ENCODE assay signal across 1 cellular context in genomic region chr12:57242691-57243454, GRCh38.
TF ChIP-seq lines count a peak whose summit lies in the region.

No MANE protein-coding gene starts in this region.

TF ChIP-seq in HepG2, 621 proteins besides CTCF, POLR2A, EP300 and RAD21:
- TF ChIP-seq SKI (IDR thresholded peaks at IDR 0.05; ENCODE audit: partially characterized antibody) (peak; percentile 84), MTF2 (CRISPR knock-in tag; IDR thresholded peaks at IDR 0.05; ENCODE audit: borderline replicate concordance) (peak; percentile 75; the same call in 1 of the 2 replicates), SNAPC5 (CRISPR knock-in tag; IDR thresholded peaks at IDR 0.05; ENCODE audit: borderline replicate concordance) (no peak), ZNF510 (CRISPR knock-in tag; IDR thresholded peaks at IDR 0.05; ENCODE audit: low read depth) (0 out of 2 replicates have a peak, but pooled peaks have one; percentile 11), SAP130 (CRISPR knock-in tag; IDR thresholded peaks at IDR 0.05; ENCODE audit: low read depth) (0 out of 2 replicates have a peak, but pooled peaks have one; percentile 17), ASH2L (IDR thresholded peaks at IDR 0.05; ENCODE audit: insufficient read length, low read depth, low read length) (peak; percentile 20), STAG1 (CRISPR knock-in tag; IDR thresholded peaks at IDR 0.05) (peak; percentile 56), MAFK (conservative IDR thresholded peaks at IDR 0.05 in 1 of 2, IDR thresholded peaks at IDR 0.05 in 1 of 2; ENCODE audit: low read length in 2 of 2) (0 out of 4 replicates have a peak, but pooled peaks of 1 of the 2 experiments have one; percentile 2), ZBTB33 (CRISPR knock-in tag; IDR thresholded peaks at IDR 0.05) (0 out of 2 replicates have a peak, but pooled peaks have one; percentile 4), ZNF687 (CRISPR knock-in tag; IDR thresholded peaks at IDR 0.05) (0 out of 2 replicates have a peak, but pooled peaks have one; percentile 5), KLF15 (CRISPR knock-in tag; IDR thresholded peaks at IDR 0.05; ENCODE audit: borderline replicate concordance) (no peak), YEATS4 (CRISPR knock-in tag; IDR thresholded peaks at IDR 0.05; ENCODE audit: borderline replicate concordance) (peak; percentile 13; the same call in 1 of the 2 replicates), KDM2A (CRISPR knock-in tag; IDR thresholded peaks at IDR 0.05; ENCODE audit: borderline replicate concordance, low read depth) (0 out of 2 replicates have a peak, but pooled peaks have one; percentile 23), ZFX (CRISPR knock-in tag; IDR thresholded peaks at IDR 0.05; ENCODE audit: low read depth) (peak; percentile 48; the same call in 1 of the 2 replicates), PITX1 (CRISPR knock-in tag; IDR thresholded peaks at IDR 0.05) (no peak), MAZ (IDR thresholded peaks at IDR 0.05; ENCODE audit: borderline replicate concordance, low read depth, low read length) (no peak), MAZ (CRISPR knock-in tag; IDR thresholded peaks at IDR 0.05; ENCODE audit: low read depth) (peak; percentile 40; the same call in 1 of the 2 replicates), ZNF335 (CRISPR knock-in tag; IDR thresholded peaks at IDR 0.05) (no peak), HNRNPK (IDR thresholded peaks at IDR 0.05; ENCODE audit: low read depth, low read length, poor library complexity, severe bottlenecking) (peak; percentile 42), ZNF3 (CRISPR knock-in tag; IDR thresholded peaks at IDR 0.05) (no peak), FOXK2 (IDR thresholded peaks at IDR 0.05) (no peak), SRSF1 (optimal IDR thresholded peaks at IDR 0.05; ENCODE audit: low read depth, low read length) (peak; percentile 10), GATAD2A (CRISPR knock-in tag; IDR thresholded peaks at IDR 0.05) (0 out of 2 replicates have a peak, but pooled peaks have one; percentile 26), HMGXB4 (CRISPR knock-in tag; IDR thresholded peaks at IDR 0.05; ENCODE audit: borderline replicate concordance in 1 of 2, low read depth in 1 of 2) (peak in 1 of 2 experiments; percentile 22; a peak in 1 of 4 replicates), MYC (CRISPR knock-in tag; IDR thresholded peaks at IDR 0.05; ENCODE audit: borderline replicate concordance) (no peak)
